Comparison of ENCODE assay signal across 8 cellular contexts in genomic region chr13:102845630-102846260, GRCh38. TPM values are rescaled to one million over a fixed set of nuclear protein-coding genes. Genes with fewer than 3 reads are reported as not detected.
DNase-seq lines count a peak whose midpoint lies in the region; ATAC-seq and TF ChIP-seq lines count a peak whose summit lies in the region.

Gene ERCC5 (plus strand): TSS chr13:102846032. CDS start chr13:102846267, 235 bp downstream.

- peaks cover 2% of the 10 kb centered on the region for H3K4me1 ChIP-seq in ovary (ENCODE audit: insufficient read depth)
- peaks cover 7 to 16% of the 10 kb centered on the region in 2 donors for H3K4me1 ChIP-seq in thyroid gland

- TF ChIP-seq CTCF in GM12864 (IDR thresholded peaks at IDR 0.05; ENCODE audit: low read depth, low read length, missing control alignments) (no peak), ovary (IDR thresholded peaks at IDR 0.05) (peak in 2 of 3 donors; percentile 13 to 25), thyroid gland (IDR thresholded peaks at IDR 0.05) (peak in 1 of 6 experiments; percentile 26)

- H3K36me3 ChIP-seq in ovary, result no peaks in the 10 kb centered on the region
- H3K36me3 ChIP-seq in thyroid gland, result no peaks in the 10 kb centered on the region

- H3K27me3 ChIP-seq in ovary, result no peaks in the 10 kb centered on the region
- no peaks in the 10 kb centered on the region for H3K27me3 ChIP-seq in thyroid gland

- peak; percentile 84 for ATAC-seq in HG02678 (IDR thresholded peaks at IDR 0.05; ENCODE audit: unreplicated experiment)

- peak within 1 kb of the TSS; percentile 100 for H3K4me3 ChIP-seq in GM12864 (ENCODE audit: low read depth, low read length)
- H3K4me3 ChIP-seq in ovary, result peak within 1 kb of the TSS; percentile 99
- H3K4me3 ChIP-seq in thyroid gland (replicated peaks in 1 of 3), result peak within 1 kb of the TSS; percentile 43 to 85 (median 49)

- TF ChIP-seq POLR2A in ovary (IDR thresholded peaks at IDR 0.05) (peak; percentile 83), thyroid gland (IDR thresholded peaks at IDR 0.05) (peak; percentile 13 to 77)

- H3K9me3 ChIP-seq in ovary (no peaks in the 10 kb centered on the region), thyroid gland (no peaks in the 10 kb centered on the region)

- H3K27ac ChIP-seq in ovary, result peak within 1 kb of the TSS; percentile 79 to 94
- H3K27ac ChIP-seq in thyroid gland, result peak within 1 kb of the TSS; percentile 74 to 98 (median 95)

- no peak for TF ChIP-seq EP300 in ovary (IDR thresholded peaks at IDR 0.05)

- 0 to 1% (median 1%) methylated on average over 45 to 49 of the region's 49 CpGs for WGBS in ovary, 3 donors
- 0% methylated on average over 25 to 38 of the region's 49 CpGs for WGBS in thyroid gland, 2 donors

- DNase-seq in GM12864 (ENCODE audit: low read depth) (peak; percentile 92), NCI-H1105 treated with DMSO at 0.1 percent for 48 hours (lab: John Stamatoyannopoulos, UW) (peak; percentile 81), SW 1271 (lab: John Stamatoyannopoulos, UW) (peak; percentile 50 to 76), head of caudate nucleus (peak; percentile 82 to 97 (median 93)), ovary (peak; percentile 91 to 95 (median 95)), thyroid gland (peak; percentile 93 to 94)
- DNase-seq in activated naive CD8-positive, alpha-beta T cell treated with anti-CD3 and anti-CD28 coated beads, Interleukin-2, amount 50 U/mL, for 16 hours (ENCODE audit: low read depth, low spot score), result peak; percentile 88

- intact Hi-C loops in head of caudate nucleus (cut with DNase I) (loop anchor here (2.0 to 5.0 kb wide), 2 partner anchors 47 to 248 kb away; partner anchors contain the start of genes BIVM, POGLUT2 and TPP2), ovary (cut with DNase I) (loop anchor here in 3 of 4 donors (2.0 to 10.0 kb wide), 3 partner anchors 51 to 263 kb away; partner anchors contain the start of genes BIVM (in 1 of the 3) and POGLUT2 (in 1 of the 3)), thyroid gland (cut with DNase I) (loop anchor here (5.0 kb wide), 1 partner anchor 263 kb away; no protein-coding TSS in a partner anchor)

RNA-seq across cellular contexts. Expression of gene ERCC5, which starts in this region (rescaled TPM):
- 10 to 100 TPM; 38.4 to 65.2 (median 46.1) TPM for total RNA-seq in ovary
- 10 to 100 TPM; 40.8 to 49.6 TPM for polyA plus RNA-seq in ovary
- 100 to 1,000 TPM in 2 of 4 donors, 10 to 100 TPM in 2; 57.2 to 119 (median 102) TPM for total RNA-seq in thyroid gland

Comparison
In these comparisons a context has a peak if more than half of its experiments do, and no peak if none do; other contexts are left out.
1. Peak in every context shown above with its lines: DNase-seq, ATAC-seq, H3K4me3 ChIP-seq and H3K27ac ChIP-seq.
2. H3K4me3 ChIP-seq: peak in every context shown above with its lines; median percentile 100 in GM12864; 99 in ovary; 49 in thyroid gland.